ENCODE assay signal across 11 cellular contexts in the genomic region with DNA sequence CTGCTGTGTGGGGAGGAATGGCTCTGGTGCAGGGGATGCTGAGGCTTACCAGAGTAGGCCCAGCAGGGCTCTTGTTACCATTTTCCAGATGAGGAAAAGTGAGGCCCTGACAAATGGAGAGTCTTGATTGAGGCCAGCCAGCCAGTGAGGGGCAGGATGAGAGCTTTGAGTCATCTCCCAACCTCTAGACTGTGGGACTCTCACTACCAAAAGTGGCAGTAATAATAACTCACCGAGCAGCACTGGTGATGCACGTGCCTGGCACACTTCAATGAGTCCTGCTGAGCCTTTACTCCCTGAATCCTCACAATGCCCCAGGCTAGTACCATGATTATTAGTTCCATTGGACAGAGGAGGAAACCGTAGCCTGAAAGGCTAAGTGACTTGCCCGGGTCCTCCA. TPM values are rescaled to one million over a fixed set of nuclear protein-coding genes. Genes with fewer than 3 reads are reported as not detected.
DNase-seq lines count a peak whose midpoint lies in the region; ATAC-seq and TF ChIP-seq lines count a peak whose summit lies in the region.
"Had no signal": no experiment of that assay in that cellular context is flagged by ENCODE, and none has a peak within 500 bp of the region (broad histone marks: within the 10 kb centered on the region; RNA-seq: fewer than 3 reads in every experiment).

No MANE protein-coding gene starts in this region.

- H3K36me3 ChIP-seq in muscle layer of colon (ENCODE audit: insufficient read depth, low read length) (peaks cover 18% of the 10 kb centered on the region), left lung (peaks cover 0 to 40% of the 10 kb centered on the region in 2 donors)

- H3K4me3 ChIP-seq in muscle layer of colon (ENCODE audit: low read depth in 1 of 2, low read length in 2 of 2), result no peak overlapping the region
- H3K4me3 ChIP-seq in left lung, result no peak overlapping the region

- no peaks in the 10 kb centered on the region for H3K9me3 Mint-ChIP-seq in activated naive CD4-positive, alpha-beta T cell treated with anti-CD3 and anti-CD28 coated beads, Interleukin-2, amount 50 U/mL, for 72 hours

- peak overlapping the region; percentile 44 for H3K9ac ChIP-seq in muscle layer of colon (ENCODE audit: low read length)

- peak overlapping the region; percentile 11 to 39 for H3K27ac Mint-ChIP-seq in activated naive CD4-positive, alpha-beta T cell treated with anti-CD3 and anti-CD28 coated beads, Interleukin-2, amount 50 U/mL, for 72 hours

- H3K36me3 Mint-ChIP-seq in activated naive CD4-positive, alpha-beta T cell treated with anti-CD3 and anti-CD28 coated beads, Interleukin-2, amount 50 U/mL, for 72 hours, result peaks cover 0 to 13% of the 10 kb centered on the region in 2 donors

- H3K4me1 ChIP-seq in muscle layer of colon (ENCODE audit: insufficient read depth, low read length), result peaks cover 50% of the 10 kb centered on the region
- H3K4me1 ChIP-seq in left lung, result peaks cover 45 to 70% of the 10 kb centered on the region in 2 donors

- H3K9me3 ChIP-seq in muscle layer of colon (ENCODE audit: low read length), result no peaks in the 10 kb centered on the region
- H3K9me3 ChIP-seq in left lung, result no peaks in the 10 kb centered on the region

- H3K27me3 ChIP-seq in muscle layer of colon (ENCODE audit: control insufficient read depth in 1 of 2, insufficient read depth in 2 of 2, low read length in 2 of 2) (no peaks in the 10 kb centered on the region), left lung (no peaks in the 10 kb centered on the region)

- DNase-seq in A172 (ENCODE audit: low spot score) (peak; percentile 57), ELR (ENCODE audit: low read depth) (peak; percentile 67), left lung (no peak), mesenteric fat pad (ENCODE audit: low spot score) (no peak)
- no peak for DNase-seq in activated naive CD4-positive, alpha-beta T cell treated with anti-CD3 and anti-CD28 coated beads, Interleukin-2, amount 50 U/mL, for 72 hours (ENCODE audit: low spot score in 2 of 2)
- DNase-seq: caudate nucleus, foreskin fibroblast, NCI-H2029 treated with DMSO at 0.1 percent for 48 hours had no signal

- intact Hi-C loops in left lung (cut with DNase I), result no loop called here

- H3K27ac ChIP-seq in muscle layer of colon (ENCODE audit: low read depth, low read length) (no peak overlapping the region), left lung (peak overlapping the region in 1 of 2 donors; percentile 89)

- TF ChIP-seq CTCF in left lung (IDR thresholded peaks at IDR 0.05), result no peak

- ATAC-seq in activated naive CD4-positive, alpha-beta T cell treated with anti-CD3 and anti-CD28 coated beads, Interleukin-2, amount 50 U/mL, for 72 hours, result peak; percentile 16 to 64
- ATAC-seq in HG03432 (IDR thresholded peaks at IDR 0.05; ENCODE audit: unreplicated experiment), result no peak
- ATAC-seq in left lung, result no peak
- ATAC-seq in GM19351 (IDR thresholded peaks at IDR 0.05; ENCODE audit: unreplicated experiment), result no peak

RNA-seq across cellular contexts. Expression of gene CIC, which starts 7.8 kb away (rescaled TPM):
- total RNA-seq in A172 (2014; rRNA removed; shearing (Covaris generic)), result 25.3 and 48.5 TPM in 2 replicates
- 10 to 100 TPM; 87.7 to 90.6 TPM for total RNA-seq in activated naive CD4-positive, alpha-beta T cell treated with anti-CD3 and anti-CD28 coated beads, Interleukin-2, amount 50 U/mL, for 72 hours
- total RNA-seq in left lung (10 to 100 TPM; 59.8 to 76.1 TPM), mesenteric fat pad (57.9 TPM)

RNA-seq across cellular contexts. Expression of gene ERF, which starts 21.9 kb away (rescaled TPM):
- 43.6 and 52.8 TPM in 2 replicates for total RNA-seq in A172 (2014; rRNA removed; shearing (Covaris generic))
- 10 to 100 TPM; 48.8 to 67.8 TPM for total RNA-seq in activated naive CD4-positive, alpha-beta T cell treated with anti-CD3 and anti-CD28 coated beads, Interleukin-2, amount 50 U/mL, for 72 hours
- total RNA-seq in left lung (10 to 100 TPM; 47.0 to 55.0 TPM), mesenteric fat pad (55.5 TPM)

RNA-seq across cellular contexts. Expression of gene PRR19, which starts 25.1 kb away (rescaled TPM):
- 2.2 and 3.7 TPM in 2 replicates for total RNA-seq in A172 (2014; rRNA removed; shearing (Covaris generic))
- total RNA-seq in activated naive CD4-positive, alpha-beta T cell treated with anti-CD3 and anti-CD28 coated beads, Interleukin-2, amount 50 U/mL, for 72 hours, result 1 to 10 TPM in 1 of 2 donors, under 1 TPM in 1; 0.93 to 1.6 TPM
- 1 to 10 TPM; 1.1 TPM for total RNA-seq in left lung
- not detected for total RNA-seq in mesenteric fat pad

RNA-seq across cellular contexts. Expression of gene PAFAH1B3, which starts 25.6 kb away (rescaled TPM):
- 144 and 170 TPM in 2 replicates for total RNA-seq in A172 (2014; rRNA removed; shearing (Covaris generic))
- total RNA-seq in activated naive CD4-positive, alpha-beta T cell treated with anti-CD3 and anti-CD28 coated beads, Interleukin-2, amount 50 U/mL, for 72 hours, result 10 to 100 TPM; 50.9 to 54.2 TPM
- 10 to 100 TPM; 25.0 to 25.7 TPM for total RNA-seq in left lung
- 5.2 TPM for total RNA-seq in mesenteric fat pad

RNA-seq across cellular contexts. Expression of gene GSK3A, which starts 34.4 kb away (rescaled TPM):
- 25.7 and 34.0 TPM in 2 replicates for total RNA-seq in A172 (2014; rRNA removed; shearing (Covaris generic))
- 10 to 100 TPM; 38.1 to 39.5 TPM for total RNA-seq in activated naive CD4-positive, alpha-beta T cell treated with anti-CD3 and anti-CD28 coated beads, Interleukin-2, amount 50 U/mL, for 72 hours
- 10 to 100 TPM; 33.4 to 40.3 TPM for total RNA-seq in left lung
- total RNA-seq in mesenteric fat pad, result 36.0 TPM

Comparison
In these comparisons a context has a peak if more than half of its experiments do, and no peak if none do; other contexts are left out.
1. DNase-seq: peak in A172 (single experiment) and ELR (single experiment); none in activated naive CD4-positive, alpha-beta T cell treated with anti-CD3 and anti-CD28 coated beads, Interleukin-2, amount 50 U/mL, for 72 hours (0 of 2), left lung (0 of 2) and mesenteric fat pad (single experiment).
2. ATAC-seq: peak in activated naive CD4-positive, alpha-beta T cell treated with anti-CD3 and anti-CD28 coated beads, Interleukin-2, amount 50 U/mL, for 72 hours (2 of 2); none in HG03432 (single experiment), left lung (single experiment) and GM19351 (single experiment).